In the genomic region with DNA sequence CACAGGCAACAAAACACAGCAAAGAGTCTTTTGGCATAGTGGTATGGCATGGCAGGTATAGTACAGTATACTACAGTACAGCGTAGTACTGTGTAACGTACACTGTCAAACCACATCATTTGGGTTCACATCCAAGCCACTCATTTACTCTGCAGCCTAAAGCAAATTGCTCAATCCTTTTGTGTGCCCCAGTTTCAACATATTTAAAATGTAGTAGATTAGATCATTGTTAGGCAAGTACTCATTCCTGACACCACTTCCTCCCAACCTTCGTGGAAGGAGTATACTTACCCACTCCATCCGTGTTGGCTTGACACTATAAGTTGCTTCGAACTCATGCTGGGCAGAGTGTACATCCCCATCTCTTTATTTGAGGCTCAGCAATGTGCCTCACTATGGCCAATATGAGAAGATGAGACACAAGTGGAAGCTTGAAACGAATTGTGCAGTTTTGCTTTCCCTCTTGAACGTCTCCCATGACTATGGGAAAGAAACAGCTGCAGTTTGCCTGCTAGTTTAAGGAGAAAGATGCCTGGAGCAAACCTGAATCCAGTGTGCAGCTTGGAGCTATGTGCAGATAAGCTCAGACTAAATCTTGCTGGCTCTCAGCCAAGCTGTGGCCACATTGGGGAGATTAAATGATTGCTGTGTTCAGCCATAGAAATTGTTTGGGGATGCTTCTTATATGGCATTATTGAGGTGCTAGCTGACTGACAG, we compare ENCODE assay signal across 15 cellular contexts.
DNase-seq lines count a peak whose midpoint lies in the region; ATAC-seq and TF ChIP-seq lines count a peak whose summit lies in the region.
"Had no signal": no experiment of that assay in that cellular context is flagged by ENCODE, and none has a peak within 500 bp of the region (broad histone marks: within the 10 kb centered on the region; RNA-seq: fewer than 3 reads in every experiment).

No MANE protein-coding gene starts in this region.

- TF ChIP-seq POLR2A in testis (IDR thresholded peaks at IDR 0.05), result no peak

- 90 to 97% methylated on average over 4 to 7 of the region's 7 CpGs for WGBS in testis, 2 donors

- H3K36me3 Mint-ChIP-seq in T-helper 1 cell treated with Interleukin-12 subunit alpha and Interleukin-12 subunit beta and Interleukin-4 antibody, amounts not matched to agents 30 μg/mL and 1 μg/mL, for 36 hours (ENCODE audit: low read depth), result peaks cover 4% of the 10 kb centered on the region

- TF ChIP-seq CTCF in testis (IDR thresholded peaks at IDR 0.05), result no peak

- intact Hi-C loops in left colon (cut with DNase I, micrococcal nuclease) (no loop called here), testis (cut with DNase I; ENCODE audit: low total_unique reads) (no loop called here)

- no peaks in the 10 kb centered on the region for H3K4me1 ChIP-seq in testis
- H3K4me1 ChIP-seq: suprapubic skin had no signal

- H3K27ac Mint-ChIP-seq in T-helper 1 cell treated with Interleukin-12 subunit alpha and Interleukin-12 subunit beta and Interleukin-4 antibody, amounts not matched to agents 30 μg/mL and 1 μg/mL, for 36 hours, result peak overlapping the region; percentile 31
- H3K27ac Mint-ChIP-seq: naive B cell had no signal

- peak; percentile 7 for ATAC-seq in left colon
- ATAC-seq in HG02885 (IDR thresholded peaks at IDR 0.05; ENCODE audit: poor library complexity, unreplicated experiment), result no peak
- ATAC-seq in GM19035 (IDR thresholded peaks at IDR 0.05; ENCODE audit: unreplicated experiment), result no peak
- ATAC-seq in HG02884 (IDR thresholded peaks at IDR 0.05; ENCODE audit: unreplicated experiment), result no peak

- H3K27me3 ChIP-seq in testis, result no peaks in the 10 kb centered on the region
- H3K27me3 ChIP-seq: suprapubic skin had no signal

- no peaks in the 10 kb centered on the region for H3K36me3 ChIP-seq in testis (ENCODE audit: low read depth, missing control alignments)
- H3K36me3 ChIP-seq: suprapubic skin had no signal

- H3K4me1 Mint-ChIP-seq in T-helper 1 cell treated with Interleukin-12 subunit alpha and Interleukin-12 subunit beta and Interleukin-4 antibody, amounts not matched to agents 30 μg/mL and 1 μg/mL, for 36 hours (ENCODE audit: low read depth), result peaks cover 24% of the 10 kb centered on the region
- H3K4me1 Mint-ChIP-seq: naive B cell had no signal

- H3K27me3 Mint-ChIP-seq in T-helper 1 cell treated with Interleukin-12 subunit alpha and Interleukin-12 subunit beta and Interleukin-4 antibody, amounts not matched to agents 30 μg/mL and 1 μg/mL, for 36 hours (ENCODE audit: low read depth), result no peaks in the 10 kb centered on the region

- H3K4me3 Mint-ChIP-seq in T-helper 1 cell treated with Interleukin-12 subunit alpha and Interleukin-12 subunit beta and Interleukin-4 antibody, amounts not matched to agents 30 μg/mL and 1 μg/mL, for 36 hours, result no peak overlapping the region
- H3K4me3 Mint-ChIP-seq: naive B cell had no signal

- no peak overlapping the region for H3K4me3 ChIP-seq in testis
- H3K4me3 ChIP-seq: skin epidermis, suprapubic skin had no signal

- DNase-seq in Daoy (ENCODE audit: low read depth), result peak; percentile 32
- DNase-seq in Kasumi-1 (lab: John Stamatoyannopoulos, UW), result peak; percentile 8 to 23
- peak in 1 of 2 donors; percentile 23 for DNase-seq in left colon
- no peak for DNase-seq in testis
- DNase-seq: activated CD4-positive, alpha-beta T cell treated with anti-CD3 and anti-CD28 coated beads for 4 hours; activated effector memory CD4-positive, alpha-beta T cell treated with anti-CD3 and anti-CD28 coated beads, Interleukin-2, amount 50 U/mL, for 16 hours; cerebellar nuclear complex; naive B cell; NCI-H2171 treated with DMSO at 0.1 percent for 48 hours had no signal

- H3K27ac ChIP-seq in testis, result no peak overlapping the region
- H3K27ac ChIP-seq: skin epidermis, suprapubic skin had no signal

- H3K9me3 ChIP-seq in testis, result no peaks in the 10 kb centered on the region
- H3K9me3 ChIP-seq: suprapubic skin had no signal

- H3K9me3 Mint-ChIP-seq in T-helper 1 cell treated with Interleukin-12 subunit alpha and Interleukin-12 subunit beta and Interleukin-4 antibody, amounts not matched to agents 30 μg/mL and 1 μg/mL, for 36 hours, result peaks cover 14% of the 10 kb centered on the region
